25 cellular contexts compared by ENCODE assay signal in genomic region chr5:157911568-157911967, GRCh38.
"Had no signal": no experiment of that assay in that cellular context is flagged by ENCODE, and none has a peak within 500 bp of the region (broad histone marks: within the 10 kb centered on the region; RNA-seq: fewer than 3 reads in every experiment).

No MANE protein-coding gene starts in this region.

- H3K4me1 ChIP-seq: foreskin keratinocyte had no signal

- H3K4me1 Mint-ChIP-seq: activated naive CD8-positive, alpha-beta T cell treated with anti-CD3 and anti-CD28 coated beads, Interleukin-2, amount 50 U/mL, for 24 hours had no signal

- DNase-seq: activated CD4-positive, alpha-beta memory T cell treated with anti-CD3 and anti-CD28 coated beads for 36 hours; activated CD4-positive, alpha-beta T cell treated with anti-CD3 and anti-CD28 coated beads for 48 hours; activated CD4-positive, CD25-positive, alpha-beta regulatory T cell; activated effector memory CD4-positive, alpha-beta T cell treated with anti-CD3 and anti-CD28 coated beads, Interleukin-2, amount 50 U/mL, for 16 hours; activated naive CD4-positive, alpha-beta T cell treated with anti-CD3 and anti-CD28 coated beads, Interleukin-2, amount 50 U/mL, for 16 hours; activated naive CD8-positive, alpha-beta T cell treated with anti-CD3 and anti-CD28 coated beads, Interleukin-2, amount 50 U/mL, for 24 hours; activated T-cell treated with anti-CD3 and anti-CD28 coated beads, Interleukin-2, amount 50 U/mL, for 72 hours; cerebellar nuclear complex; cortex of kidney; foreskin keratinocyte; glutamatergic neuron; hippocampal formation; kidney glomerular epithelial cell; left lung; naive thymus-derived CD8-positive, alpha-beta T cell; ovary; psoas muscle; spleen; stimulated activated CD4-positive, alpha-beta T cell treated with anti-CD3 and anti-CD28 coated beads, Interleukin-4, amount 100 ng/mL, for 1 hour; stimulated activated naive CD8-positive, alpha-beta T cell treated with anti-CD3 and anti-CD28 coated beads, Interleukin-15, Interleukin-2, amounts not matched to agents 100 U/mL and 50 U/mL, for 24 hours; T-helper 1 cell; upper lobe of right lung had no signal

- H3K27me3 Mint-ChIP-seq: activated CD4-positive, alpha-beta memory T cell treated with anti-CD3 and anti-CD28 coated beads for 36 hours; activated naive CD8-positive, alpha-beta T cell treated with anti-CD3 and anti-CD28 coated beads, Interleukin-2, amount 50 U/mL, for 24 hours; naive thymus-derived CD8-positive, alpha-beta T cell had no signal

- H3K4me3 ChIP-seq: left lung, ovary, psoas muscle, right atrium auricular region, spleen, upper lobe of right lung had no signal

- H3K9me3 ChIP-seq: left lung, neutrophil, ovary, psoas muscle, right atrium auricular region, spleen, upper lobe of right lung had no signal

- H3K27ac Mint-ChIP-seq: activated CD4-positive, alpha-beta memory T cell treated with anti-CD3 and anti-CD28 coated beads for 36 hours; activated naive CD8-positive, alpha-beta T cell treated with anti-CD3 and anti-CD28 coated beads, Interleukin-2, amount 50 U/mL, for 24 hours; activated T-cell treated with anti-CD3 and anti-CD28 coated beads, Interleukin-2, amount 50 U/mL, for 72 hours; mesothelial cell of epicardium; naive thymus-derived CD8-positive, alpha-beta T cell had no signal

- ATAC-seq: activated naive CD8-positive, alpha-beta T cell treated with anti-CD3 and anti-CD28 coated beads, Interleukin-2, amount 50 U/mL, for 24 hours; activated T-cell treated with anti-CD3 and anti-CD28 coated beads, Interleukin-2, amount 50 U/mL, for 72 hours; left lung; naive thymus-derived CD8-positive, alpha-beta T cell; psoas muscle; stimulated activated naive CD8-positive, alpha-beta T cell treated with anti-CD3 and anti-CD28 coated beads, Interleukin-15, Interleukin-2, amounts not matched to agents 100 U/mL and 50 U/mL, for 24 hours; upper lobe of right lung had no signal

- H3K36me3 Mint-ChIP-seq: activated CD4-positive, alpha-beta memory T cell treated with anti-CD3 and anti-CD28 coated beads for 36 hours; mesothelial cell of epicardium; naive thymus-derived CD8-positive, alpha-beta T cell had no signal

- H3K36me3 ChIP-seq: left lung, neutrophil, ovary, right atrium auricular region, spleen, upper lobe of right lung had no signal

- H3K9me3 Mint-ChIP-seq: activated CD4-positive, alpha-beta memory T cell treated with anti-CD3 and anti-CD28 coated beads for 36 hours; activated naive CD8-positive, alpha-beta T cell treated with anti-CD3 and anti-CD28 coated beads, Interleukin-2, amount 50 U/mL, for 24 hours; activated T-cell treated with anti-CD3 and anti-CD28 coated beads, Interleukin-2, amount 50 U/mL, for 72 hours; mesothelial cell of epicardium; naive thymus-derived CD8-positive, alpha-beta T cell had no signal

- H3K27ac ChIP-seq: foreskin keratinocyte, left lung, neutrophil, ovary, psoas muscle, right atrium auricular region, spleen, upper lobe of right lung had no signal

- H3K27me3 ChIP-seq: foreskin keratinocyte, left lung, neutrophil, ovary, right atrium auricular region, spleen, upper lobe of right lung had no signal

- H3K4me3 Mint-ChIP-seq: activated CD4-positive, alpha-beta memory T cell treated with anti-CD3 and anti-CD28 coated beads for 36 hours; activated naive CD8-positive, alpha-beta T cell treated with anti-CD3 and anti-CD28 coated beads, Interleukin-2, amount 50 U/mL, for 24 hours; activated T-cell treated with anti-CD3 and anti-CD28 coated beads, Interleukin-2, amount 50 U/mL, for 72 hours; mesothelial cell of epicardium; naive thymus-derived CD8-positive, alpha-beta T cell had no signal
